17 cellular contexts compared by ENCODE assay signal in genomic region chr11:40183073-40184064, GRCh38.
DNase-seq lines count a peak whose midpoint lies in the region; ATAC-seq and TF ChIP-seq lines count a peak whose summit lies in the region.
"Had no signal": no experiment of that assay in that cellular context is flagged by ENCODE, and none has a peak within 500 bp of the region (broad histone marks: within the 10 kb centered on the region; RNA-seq: fewer than 3 reads in every experiment).

No MANE protein-coding gene starts in this region.

- no peak overlapping the region for H3K27ac Mint-ChIP-seq in stimulated activated effector memory CD8-positive, alpha-beta T cell treated with anti-CD3 and anti-CD28 coated beads, Interleukin-12 subunit alpha, Interleukin-12 subunit beta, amount 100 ng/mL, for 72 hours
- H3K27ac Mint-ChIP-seq: CD4-positive, alpha-beta T cell had no signal

- peaks cover 23% of the 10 kb centered on the region for H3K9me3 Mint-ChIP-seq in stimulated activated effector memory CD8-positive, alpha-beta T cell treated with anti-CD3 and anti-CD28 coated beads, Interleukin-12 subunit alpha, Interleukin-12 subunit beta, amount 100 ng/mL, for 72 hours

- no peak for TF ChIP-seq POLR2A in transverse colon (IDR thresholded peaks at IDR 0.05)

- WGBS in transverse colon (ENCODE audit: low coverage in 1 of 2), 2 donors, result 54 to 58% methylated on average over 4 to 5 of the region's 5 CpGs

- TF ChIP-seq EP300 in transverse colon (IDR thresholded peaks at IDR 0.05; ENCODE audit: low read depth), result no peak

- no peaks in the 10 kb centered on the region for H3K27me3 ChIP-seq in transverse colon
- H3K27me3 ChIP-seq: adrenal gland, ovary had no signal

- no peak for TF ChIP-seq CTCF in transverse colon (IDR thresholded peaks at IDR 0.05)

- H3K27ac ChIP-seq in transverse colon, result no peak overlapping the region
- H3K27ac ChIP-seq: adrenal gland, lower lobe of right lung, ovary had no signal

- DNase-seq in kidney tubule cell (ENCODE audit: low spot score) (peak; percentile 16), transverse colon (no peak), NAMALWA (ENCODE audit: low spot score) (no peak), NCI-H146 (lab: John Stamatoyannopoulos, UW) (no peak)
- no peak for DNase-seq in stimulated activated effector memory CD8-positive, alpha-beta T cell treated with anti-CD3 and anti-CD28 coated beads, Interleukin-12 subunit alpha, Interleukin-12 subunit beta, amount 100 ng/mL, for 72 hours (ENCODE audit: low spot score in 2 of 2)
- DNase-seq: adrenal gland; CD4-positive, alpha-beta T cell; effector CD8-positive, alpha-beta T cell; glutamatergic neuron; lower lobe of right lung; ovary; stimulated activated CD4-positive, alpha-beta T cell treated with anti-CD3 and anti-CD28 coated beads, Interleukin-1b, Interleukin-23, amount 100 ng/mL, for 48 hours; stimulated activated naive CD8-positive, alpha-beta T cell treated with anti-CD3 and anti-CD28 coated beads, Interleukin-15, amount 100 ng/mL, for 72 hours; T-helper 1 cell had no signal

- in situ Hi-C loops in transverse colon (cut with MboI; ENCODE audit: low pct_ligation_motif_present in 1 of 4, low pct_unique_long_range_greater_than_20kb in 1 of 4, low sequenced_read_pairs in 3 of 4), result no loop called here

- no peaks in the 10 kb centered on the region for H3K4me1 ChIP-seq in transverse colon
- H3K4me1 ChIP-seq: adrenal gland, lower lobe of right lung had no signal

- ATAC-seq in GM18907 (IDR thresholded peaks at IDR 0.05; ENCODE audit: unreplicated experiment) (peak; percentile 86), GM21723 (IDR thresholded peaks at IDR 0.05; ENCODE audit: unreplicated experiment) (peak; percentile 79), HG03139 (IDR thresholded peaks at IDR 0.05; ENCODE audit: unreplicated experiment) (peak; percentile 74)
- no peak for ATAC-seq in stimulated activated effector memory CD8-positive, alpha-beta T cell treated with anti-CD3 and anti-CD28 coated beads, Interleukin-12 subunit alpha, Interleukin-12 subunit beta, amount 100 ng/mL, for 72 hours
- ATAC-seq: lower lobe of right lung; stimulated activated naive CD8-positive, alpha-beta T cell treated with anti-CD3 and anti-CD28 coated beads, Interleukin-15, amount 100 ng/mL, for 72 hours had no signal

- H3K4me1 Mint-ChIP-seq in stimulated activated effector memory CD8-positive, alpha-beta T cell treated with anti-CD3 and anti-CD28 coated beads, Interleukin-12 subunit alpha, Interleukin-12 subunit beta, amount 100 ng/mL, for 72 hours, result no peaks in the 10 kb centered on the region
- H3K4me1 Mint-ChIP-seq: stimulated activated naive CD8-positive, alpha-beta T cell treated with anti-CD3 and anti-CD28 coated beads, Interleukin-15, amount 100 ng/mL, for 72 hours had no signal

- no peak overlapping the region for H3K4me3 Mint-ChIP-seq in stimulated activated effector memory CD8-positive, alpha-beta T cell treated with anti-CD3 and anti-CD28 coated beads, Interleukin-12 subunit alpha, Interleukin-12 subunit beta, amount 100 ng/mL, for 72 hours
- H3K4me3 Mint-ChIP-seq: CD4-positive, alpha-beta T cell; stimulated activated naive CD8-positive, alpha-beta T cell treated with anti-CD3 and anti-CD28 coated beads, Interleukin-15, amount 100 ng/mL, for 72 hours had no signal

- no peaks in the 10 kb centered on the region for H3K36me3 Mint-ChIP-seq in stimulated activated effector memory CD8-positive, alpha-beta T cell treated with anti-CD3 and anti-CD28 coated beads, Interleukin-12 subunit alpha, Interleukin-12 subunit beta, amount 100 ng/mL, for 72 hours

- intact Hi-C loops in transverse colon (cut with DNase I; ENCODE audit: low total_unique reads), result no loop called here

- no peak overlapping the region for H3K4me3 ChIP-seq in transverse colon
- H3K4me3 ChIP-seq: adrenal gland, lower lobe of right lung, ovary had no signal

- no peaks in the 10 kb centered on the region for H3K36me3 ChIP-seq in transverse colon
- H3K36me3 ChIP-seq: adrenal gland, lower lobe of right lung, ovary had no signal

- H3K9me3 ChIP-seq in transverse colon, result no peaks in the 10 kb centered on the region
- H3K9me3 ChIP-seq: adrenal gland, lower lobe of right lung, ovary had no signal
